Comparison of ENCODE assay signal across 1 cellular context in the genomic region with DNA sequence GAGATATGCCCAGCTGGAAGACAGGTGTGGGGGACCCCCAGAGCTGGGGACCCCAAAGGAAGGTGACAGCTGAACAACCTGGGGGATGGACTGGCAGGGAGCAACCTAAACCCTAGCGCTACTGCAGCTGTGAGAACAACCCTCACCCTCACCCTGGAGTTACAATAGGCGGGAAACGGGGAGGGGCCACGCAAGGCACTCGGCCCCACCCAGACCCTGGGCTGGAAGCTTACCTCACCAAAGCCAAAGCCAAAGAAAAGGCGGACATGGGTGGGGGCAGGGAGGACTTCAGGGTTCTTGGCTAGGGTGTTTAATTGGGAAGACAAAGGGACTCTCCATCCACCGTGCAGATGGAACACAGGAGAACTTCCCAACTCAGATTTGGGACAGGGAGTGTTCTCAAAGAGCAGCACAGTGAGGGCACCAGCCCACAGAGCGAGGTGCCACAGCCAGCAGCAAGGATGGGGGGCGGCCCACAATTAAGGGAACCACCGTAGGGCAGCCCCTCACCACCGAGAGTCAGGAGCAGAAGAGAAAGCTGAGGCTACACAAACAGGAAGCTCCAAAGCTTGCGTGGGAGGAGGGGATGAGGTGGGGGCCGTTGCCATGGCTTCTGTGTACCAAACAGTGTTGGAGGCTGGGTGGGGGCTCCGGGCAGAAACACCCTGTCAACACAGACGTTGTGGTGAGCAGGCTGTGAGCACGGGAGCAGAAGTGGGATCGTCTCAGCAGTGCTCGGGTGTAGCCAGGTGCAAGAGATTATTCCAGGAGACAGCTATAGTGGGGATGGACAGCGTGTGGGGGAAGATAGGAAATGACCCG.
TF ChIP-seq lines count a peak whose summit lies in the region.

No MANE protein-coding gene starts in this region.

TF ChIP-seq in K562, 482 proteins besides CTCF, POLR2A, EP300 and RAD21 (continues in another document):
- TF ChIP-seq ZFX (CRISPR knock-in tag; IDR thresholded peaks at IDR 0.05) (peak; percentile 58), CHD4 (IDR thresholded peaks at IDR 0.05; ENCODE audit: insufficient read depth, insufficient replicate concordance, low read depth, low read length, poor library complexity, severe bottlenecking) (peak; percentile 48), CCNT2 (IDR thresholded peaks at IDR 0.05; ENCODE audit: borderline replicate concordance, extremely low read depth, insufficient read length, low read depth, low read length) (peak; percentile 51), RBM22 (IDR thresholded peaks at IDR 0.05; ENCODE audit: low read depth, low read length, poor library complexity, severe bottlenecking) (peak; percentile 62), YBX1 (IDR thresholded peaks at IDR 0.05) (no peak), NR2C2 (CRISPR knock-in tag; IDR thresholded peaks at IDR 0.05) (no peak), NR2C2 (tag; IDR thresholded peaks at IDR 0.05) (no peak), ZC3H4 (CRISPR knock-in tag; IDR thresholded peaks at IDR 0.05; ENCODE audit: borderline replicate concordance) (peak; percentile 91), BMI1 (IDR thresholded peaks at IDR 0.05; ENCODE audit: low read length) (peak; percentile 79), LEF1 (IDR thresholded peaks at IDR 0.05) (peak; percentile 32; the same call in 1 of the 2 replicates), ATF1 (CRISPR knock-in tag; IDR thresholded peaks at IDR 0.05) (no peak), ATF1 (tag; IDR thresholded peaks at IDR 0.05) (peak; percentile 45), HLTF (IDR thresholded peaks at IDR 0.05) (no peak), CBFA2T3 (IDR thresholded peaks at IDR 0.05) (peak; percentile 63), ZNF584 (CRISPR knock-in tag; IDR thresholded peaks at IDR 0.05; ENCODE audit: low read depth) (no peak), ZNF57 (CRISPR knock-in tag; IDR thresholded peaks at IDR 0.05) (no peak), POLR2AphosphoS2 (IDR thresholded peaks at IDR 0.05; ENCODE audit: low read length) (peak; percentile 74; the same call in 1 of the 2 replicates), HEY1 (CRISPR knock-in tag; IDR thresholded peaks at IDR 0.05; ENCODE audit: borderline replicate concordance) (no peak), CEBPG (CRISPR knock-in tag; IDR thresholded peaks at IDR 0.05) (0 out of 2 replicates have a peak, but pooled peaks have one; percentile 3), CEBPG (tag; conservative IDR thresholded peaks at IDR 0.05 in 1 of 2, IDR thresholded peaks at IDR 0.05 in 1 of 2) (no peak), TCF3 (CRISPR knock-in tag; IDR thresholded peaks at IDR 0.05) (peak; percentile 57), TBP (optimal IDR thresholded peaks at IDR 0.05; ENCODE audit: low read depth, low read length) (peak; percentile 82), ZNF444 (CRISPR knock-in tag; IDR thresholded peaks at IDR 0.05) (no peak), JUND (IDR thresholded peaks at IDR 0.05; ENCODE audit: borderline replicate concordance, low read depth, low read length) (peak; percentile 57; the same call in 1 of the 2 replicates), JUND (tag; IDR thresholded peaks at IDR 0.05; ENCODE audit: borderline replicate concordance, low read depth, low read length) (peak; percentile 55; the same call in 1 of the 3 replicates), HDAC3 (IDR thresholded peaks at IDR 0.05; ENCODE audit: borderline replicate concordance, partially characterized antibody) (peak; percentile 41), TEAD4 (IDR thresholded peaks at IDR 0.05; ENCODE audit: low read length) (peak; percentile 49; the same call in 1 of the 2 replicates), TEAD4 (CRISPR knock-in tag; IDR thresholded peaks at IDR 0.05; ENCODE audit: borderline replicate concordance) (no peak), GTF2E2 (tag; IDR thresholded peaks at IDR 0.05) (0 out of 2 replicates have a peak, but pooled peaks have one; percentile 51), POLR2H (tag; IDR thresholded peaks at IDR 0.05; ENCODE audit: low read depth) (peak; percentile 53), ZNF445 (CRISPR knock-in tag; IDR thresholded peaks at IDR 0.05; ENCODE audit: low read depth) (no peak), NEUROD1 (IDR thresholded peaks at IDR 0.05; ENCODE audit: borderline replicate concordance, low read depth, low read length, partially characterized antibody) (peak; percentile 89), TEAD1 (CRISPR knock-in tag; IDR thresholded peaks at IDR 0.05) (0 out of 4 replicates have a peak, but pooled peaks of 1 of the 2 experiments have one; percentile 10), POLR3A (IDR thresholded peaks at IDR 0.05; ENCODE audit: borderline replicate concordance, extremely low read depth, insufficient read depth, insufficient read length) (no peak), NFRKB (IDR thresholded peaks at IDR 0.05; ENCODE audit: low read depth) (peak; percentile 79; the same call in 1 of the 2 replicates), FOXK1 (CRISPR knock-in tag; IDR thresholded peaks at IDR 0.05; ENCODE audit: borderline replicate concordance) (0 out of 2 replicates have a peak, but pooled peaks have one; percentile 46), TBL1XR1 (IDR thresholded peaks at IDR 0.05; ENCODE audit: low read length in 2 of 2) (peak in 1 of 2 experiments; percentile 41; a peak in 1 of 4 replicates), SRSF7 (optimal IDR thresholded peaks at IDR 0.05; ENCODE audit: low read depth, low read length) (no peak), ELF1 (tag; IDR thresholded peaks at IDR 0.05) (peak; percentile 49; the same call in 1 of the 2 replicates), ZNF143 (CRISPR knock-in tag; IDR thresholded peaks at IDR 0.05) (0 out of 2 replicates have a peak, but pooled peaks have one; percentile 54), KLF16 (IDR thresholded peaks at IDR 0.05) (peak; percentile 42; the same call in 1 of the 2 replicates), EP400 (IDR thresholded peaks at IDR 0.05) (peak; percentile 49; the same call in 1 of the 2 replicates), ETV6 (IDR thresholded peaks at IDR 0.05; ENCODE audit: borderline replicate concordance in 1 of 2, low read depth in 2 of 2, low read length in 1 of 2) (peak in 1 of 2 experiments; percentile 13; a peak in 2 of 4 replicates), ETV6 (CRISPR knock-in tag; IDR thresholded peaks at IDR 0.05; ENCODE audit: borderline replicate concordance) (0 out of 2 replicates have a peak, but pooled peaks have one; percentile 23), NRF1 (conservative IDR thresholded peaks at IDR 0.05 in 1 of 2, IDR thresholded peaks at IDR 0.05 in 1 of 2) (peak in 1 of 2 experiments; percentile 40; a peak in 2 of 4 replicates), U2AF2 (optimal IDR thresholded peaks at IDR 0.05; ENCODE audit: low read depth, low read length) (no peak), RHOXF2B (CRISPR knock-in tag; conservative IDR thresholded peaks at IDR 0.05) (no peak), TRIM28 (IDR thresholded peaks at IDR 0.05) (0 out of 2 replicates have a peak, but pooled peaks have one; percentile 56)
- TF ChIP-seq, protein P1, sequence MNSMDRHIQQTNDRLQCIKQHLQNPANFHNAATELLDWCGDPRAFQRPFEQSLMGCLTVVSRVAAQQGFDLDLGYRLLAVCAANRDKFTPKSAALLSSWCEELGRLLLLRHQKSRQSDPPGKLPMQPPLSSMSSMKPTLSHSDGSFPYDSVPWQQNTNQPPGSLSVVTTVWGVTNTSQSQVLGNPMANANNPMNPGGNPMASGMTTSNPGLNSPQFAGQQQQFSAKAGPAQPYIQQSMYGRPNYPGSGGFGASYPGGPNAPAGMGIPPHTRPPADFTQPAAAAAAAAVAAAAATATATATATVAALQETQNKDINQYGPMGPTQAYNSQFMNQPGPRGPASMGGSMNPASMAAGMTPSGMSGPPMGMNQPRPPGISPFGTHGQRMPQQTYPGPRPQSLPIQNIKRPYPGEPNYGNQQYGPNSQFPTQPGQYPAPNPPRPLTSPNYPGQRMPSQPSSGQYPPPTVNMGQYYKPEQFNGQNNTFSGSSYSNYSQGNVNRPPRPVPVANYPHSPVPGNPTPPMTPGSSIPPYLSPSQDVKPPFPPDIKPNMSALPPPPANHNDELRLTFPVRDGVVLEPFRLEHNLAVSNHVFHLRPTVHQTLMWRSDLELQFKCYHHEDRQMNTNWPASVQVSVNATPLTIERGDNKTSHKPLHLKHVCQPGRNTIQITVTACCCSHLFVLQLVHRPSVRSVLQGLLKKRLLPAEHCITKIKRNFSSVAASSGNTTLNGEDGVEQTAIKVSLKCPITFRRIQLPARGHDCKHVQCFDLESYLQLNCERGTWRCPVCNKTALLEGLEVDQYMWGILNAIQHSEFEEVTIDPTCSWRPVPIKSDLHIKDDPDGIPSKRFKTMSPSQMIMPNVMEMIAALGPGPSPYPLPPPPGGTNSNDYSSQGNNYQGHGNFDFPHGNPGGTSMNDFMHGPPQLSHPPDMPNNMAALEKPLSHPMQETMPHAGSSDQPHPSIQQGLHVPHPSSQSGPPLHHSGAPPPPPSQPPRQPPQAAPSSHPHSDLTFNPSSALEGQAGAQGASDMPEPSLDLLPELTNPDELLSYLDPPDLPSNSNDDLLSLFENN (IDR thresholded peaks at IDR 0.05; ENCODE audit: low read depth in 2 of 2, low read length in 2 of 2): peak in 1 of 2 experiments; percentile 64; a peak in 1 of 4 replicates
- TF ChIP-seq, protein P2, sequence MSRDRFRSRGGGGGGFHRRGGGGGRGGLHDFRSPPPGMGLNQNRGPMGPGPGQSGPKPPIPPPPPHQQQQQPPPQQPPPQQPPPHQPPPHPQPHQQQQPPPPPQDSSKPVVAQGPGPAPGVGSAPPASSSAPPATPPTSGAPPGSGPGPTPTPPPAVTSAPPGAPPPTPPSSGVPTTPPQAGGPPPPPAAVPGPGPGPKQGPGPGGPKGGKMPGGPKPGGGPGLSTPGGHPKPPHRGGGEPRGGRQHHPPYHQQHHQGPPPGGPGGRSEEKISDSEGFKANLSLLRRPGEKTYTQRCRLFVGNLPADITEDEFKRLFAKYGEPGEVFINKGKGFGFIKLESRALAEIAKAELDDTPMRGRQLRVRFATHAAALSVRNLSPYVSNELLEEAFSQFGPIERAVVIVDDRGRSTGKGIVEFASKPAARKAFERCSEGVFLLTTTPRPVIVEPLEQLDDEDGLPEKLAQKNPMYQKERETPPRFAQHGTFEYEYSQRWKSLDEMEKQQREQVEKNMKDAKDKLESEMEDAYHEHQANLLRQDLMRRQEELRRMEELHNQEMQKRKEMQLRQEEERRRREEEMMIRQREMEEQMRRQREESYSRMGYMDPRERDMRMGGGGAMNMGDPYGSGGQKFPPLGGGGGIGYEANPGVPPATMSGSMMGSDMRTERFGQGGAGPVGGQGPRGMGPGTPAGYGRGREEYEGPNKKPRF (IDR thresholded peaks at IDR 0.05; ENCODE audit: low read depth, low read length): no peak
- TF ChIP-seq, protein P3, sequence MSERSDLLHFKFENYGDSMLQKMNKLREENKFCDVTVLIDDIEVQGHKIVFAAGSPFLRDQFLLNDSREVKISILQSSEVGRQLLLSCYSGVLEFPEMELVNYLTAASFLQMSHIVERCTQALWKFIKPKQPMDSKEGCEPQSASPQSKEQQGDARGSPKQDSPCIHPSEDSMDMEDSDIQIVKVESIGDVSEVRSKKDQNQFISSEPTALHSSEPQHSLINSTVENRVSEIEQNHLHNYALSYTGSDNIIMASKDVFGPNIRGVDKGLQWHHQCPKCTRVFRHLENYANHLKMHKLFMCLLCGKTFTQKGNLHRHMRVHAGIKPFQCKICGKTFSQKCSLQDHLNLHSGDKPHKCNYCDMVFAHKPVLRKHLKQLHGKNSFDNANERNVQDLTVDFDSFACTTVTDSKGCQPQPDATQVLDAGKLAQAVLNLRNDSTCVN (CRISPR knock-in tag; IDR thresholded peaks at IDR 0.05): 0 out of 2 replicates have a peak, but pooled peaks have one; percentile 62
- TF ChIP-seq, protein P4, sequence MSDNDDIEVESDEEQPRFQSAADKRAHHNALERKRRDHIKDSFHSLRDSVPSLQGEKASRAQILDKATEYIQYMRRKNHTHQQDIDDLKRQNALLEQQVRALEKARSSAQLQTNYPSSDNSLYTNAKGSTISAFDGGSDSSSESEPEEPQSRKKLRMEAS (CRISPR knock-in tag; IDR thresholded peaks at IDR 0.05): peak; percentile 48
- TF ChIP-seq, protein P5, sequence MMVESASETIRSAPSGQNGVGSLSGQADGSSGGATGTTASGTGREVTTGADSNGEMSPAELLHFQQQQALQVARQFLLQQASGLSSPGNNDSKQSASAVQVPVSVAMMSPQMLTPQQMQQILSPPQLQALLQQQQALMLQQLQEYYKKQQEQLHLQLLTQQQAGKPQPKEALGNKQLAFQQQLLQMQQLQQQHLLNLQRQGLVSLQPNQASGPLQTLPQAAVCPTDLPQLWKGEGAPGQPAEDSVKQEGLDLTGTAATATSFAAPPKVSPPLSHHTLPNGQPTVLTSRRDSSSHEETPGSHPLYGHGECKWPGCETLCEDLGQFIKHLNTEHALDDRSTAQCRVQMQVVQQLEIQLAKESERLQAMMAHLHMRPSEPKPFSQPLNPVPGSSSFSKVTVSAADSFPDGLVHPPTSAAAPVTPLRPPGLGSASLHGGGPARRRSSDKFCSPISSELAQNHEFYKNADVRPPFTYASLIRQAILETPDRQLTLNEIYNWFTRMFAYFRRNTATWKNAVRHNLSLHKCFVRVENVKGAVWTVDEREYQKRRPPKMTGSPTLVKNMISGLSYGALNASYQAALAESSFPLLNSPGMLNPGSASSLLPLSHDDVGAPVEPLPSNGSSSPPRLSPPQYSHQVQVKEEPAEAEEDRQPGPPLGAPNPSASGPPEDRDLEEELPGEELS (CRISPR knock-in tag; IDR thresholded peaks at IDR 0.05; ENCODE audit: borderline replicate concordance): peak; percentile 90
- TF ChIP-seq, protein P6, sequence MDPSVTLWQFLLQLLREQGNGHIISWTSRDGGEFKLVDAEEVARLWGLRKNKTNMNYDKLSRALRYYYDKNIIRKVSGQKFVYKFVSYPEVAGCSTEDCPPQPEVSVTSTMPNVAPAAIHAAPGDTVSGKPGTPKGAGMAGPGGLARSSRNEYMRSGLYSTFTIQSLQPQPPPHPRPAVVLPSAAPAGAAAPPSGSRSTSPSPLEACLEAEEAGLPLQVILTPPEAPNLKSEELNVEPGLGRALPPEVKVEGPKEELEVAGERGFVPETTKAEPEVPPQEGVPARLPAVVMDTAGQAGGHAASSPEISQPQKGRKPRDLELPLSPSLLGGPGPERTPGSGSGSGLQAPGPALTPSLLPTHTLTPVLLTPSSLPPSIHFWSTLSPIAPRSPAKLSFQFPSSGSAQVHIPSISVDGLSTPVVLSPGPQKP (CRISPR knock-in tag; IDR thresholded peaks at IDR 0.05): no peak
- TF ChIP-seq, protein P7, sequence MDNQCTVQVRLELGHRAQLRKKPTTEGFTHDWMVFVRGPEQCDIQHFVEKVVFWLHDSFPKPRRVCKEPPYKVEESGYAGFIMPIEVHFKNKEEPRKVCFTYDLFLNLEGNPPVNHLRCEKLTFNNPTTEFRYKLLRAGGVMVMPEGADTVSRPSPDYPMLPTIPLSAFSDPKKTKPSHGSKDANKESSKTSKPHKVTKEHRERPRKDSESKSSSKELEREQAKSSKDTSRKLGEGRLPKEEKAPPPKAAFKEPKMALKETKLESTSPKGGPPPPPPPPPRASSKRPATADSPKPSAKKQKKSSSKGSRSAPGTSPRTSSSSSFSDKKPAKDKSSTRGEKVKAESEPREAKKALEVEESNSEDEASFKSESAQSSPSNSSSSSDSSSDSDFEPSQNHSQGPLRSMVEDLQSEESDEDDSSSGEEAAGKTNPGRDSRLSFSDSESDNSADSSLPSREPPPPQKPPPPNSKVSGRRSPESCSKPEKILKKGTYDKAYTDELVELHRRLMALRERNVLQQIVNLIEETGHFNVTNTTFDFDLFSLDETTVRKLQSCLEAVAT (IDR thresholded peaks at IDR 0.05): peak in 1 of 2 experiments; percentile 77; a peak in 3 of 4 replicates
